ENCODE assay signal across 33 cellular contexts in genomic region chr10:90042075-90042474, GRCh38.
"Had no signal": no experiment of that assay in that cellular context is flagged by ENCODE, and none has a peak within 500 bp of the region (broad histone marks: within the 10 kb centered on the region; RNA-seq: fewer than 3 reads in every experiment).

No MANE protein-coding gene starts in this region.

- H3K36me3 Mint-ChIP-seq: activated CD4-positive, alpha-beta memory T cell treated with anti-CD3 and anti-CD28 coated beads for 36 hours; activated CD8-positive, alpha-beta memory T cell treated with anti-CD3 and anti-CD28 coated beads, Interleukin-2, amount 10 ng/mL, durations not matched to agents 7 days and 5 days; activated naive CD4-positive, alpha-beta T cell treated with anti-CD3 and anti-CD28 coated beads, Interleukin-2, amount 50 U/mL, for 24 hours; activated naive CD8-positive, alpha-beta T cell treated with anti-CD3 and anti-CD28 coated beads for 36 hours had no signal

- H3K27ac ChIP-seq: adrenal gland, body of pancreas, breast epithelium, cardiac muscle cell, esophagus muscularis mucosa, foreskin keratinocyte, gastrocnemius medialis had no signal

- H3K4me1 ChIP-seq: adrenal gland, body of pancreas, breast epithelium, esophagus muscularis mucosa, foreskin keratinocyte, gastrocnemius medialis had no signal

- H3K27ac Mint-ChIP-seq: activated CD4-positive, alpha-beta memory T cell treated with anti-CD3 and anti-CD28 coated beads for 36 hours; activated CD4-positive, alpha-beta T cell treated with anti-CD3 and anti-CD28 coated beads for 36 hours; activated CD4-positive, alpha-beta T cell treated with anti-CD3 and anti-CD28 coated beads, Interleukin-2, amount 10 ng/mL, durations not matched to agents 24 days and 14 days; activated CD8-positive, alpha-beta memory T cell treated with anti-CD3 and anti-CD28 coated beads, Interleukin-2, amount 10 ng/mL, durations not matched to agents 7 days and 5 days; activated CD8-positive, alpha-beta T cell treated with anti-CD3 and anti-CD28 coated beads, Interleukin-2, amount 10 ng/mL, durations not matched to agents 7 days and 5 days; activated naive CD4-positive, alpha-beta T cell treated with anti-CD3 and anti-CD28 coated beads for 36 hours; activated naive CD4-positive, alpha-beta T cell treated with anti-CD3 and anti-CD28 coated beads, Interleukin-2, amount 50 U/mL, for 24 hours; activated naive CD8-positive, alpha-beta T cell treated with anti-CD3 and anti-CD28 coated beads for 36 hours; activated naive CD8-positive, alpha-beta T cell treated with anti-CD3 and anti-CD28 coated beads, Interleukin-2, amount 50 U/mL, for 24 hours; activated T-helper 1 cell treated with anti-CD3 and anti-CD28 coated beads, Interleukin-12 subunit alpha, Interleukin-12 subunit beta, Interleukin-2, Interleukin-4 antibody, amounts not matched to agents 30 ng/mL and 10 ng/mL and 1 ng/mL, durations not matched to agents 14 hours and 24 hours and 36 hours; activated T-helper 2 cell treated with anti-CD3 and anti-CD28 coated beads, Interferon-gamma antibody, Interleukin-2, Interleukin-4, amounts not matched to agents 10 μg/mL and 5 μg/mL and 100 μg/mL, durations not matched to agents 14 hours and 24 hours and 36 hours; effector memory CD8-positive, alpha-beta T cell had no signal

- H3K4me3 Mint-ChIP-seq: activated CD4-positive, alpha-beta memory T cell treated with anti-CD3 and anti-CD28 coated beads for 36 hours; activated CD4-positive, alpha-beta T cell treated with anti-CD3 and anti-CD28 coated beads for 36 hours; activated CD4-positive, alpha-beta T cell treated with anti-CD3 and anti-CD28 coated beads, Interleukin-2, amount 10 ng/mL, durations not matched to agents 24 days and 14 days; activated CD8-positive, alpha-beta memory T cell treated with anti-CD3 and anti-CD28 coated beads, Interleukin-2, amount 10 ng/mL, durations not matched to agents 7 days and 5 days; activated CD8-positive, alpha-beta T cell treated with anti-CD3 and anti-CD28 coated beads, Interleukin-2, amount 10 ng/mL, durations not matched to agents 7 days and 5 days; activated naive CD4-positive, alpha-beta T cell treated with anti-CD3 and anti-CD28 coated beads for 36 hours; activated naive CD4-positive, alpha-beta T cell treated with anti-CD3 and anti-CD28 coated beads, Interleukin-2, amount 50 U/mL, for 24 hours; activated naive CD8-positive, alpha-beta T cell treated with anti-CD3 and anti-CD28 coated beads for 36 hours; activated naive CD8-positive, alpha-beta T cell treated with anti-CD3 and anti-CD28 coated beads, Interleukin-2, amount 50 U/mL, for 24 hours; activated T-helper 1 cell treated with anti-CD3 and anti-CD28 coated beads, Interleukin-12 subunit alpha, Interleukin-12 subunit beta, Interleukin-2, Interleukin-4 antibody, amounts not matched to agents 30 ng/mL and 10 ng/mL and 1 ng/mL, durations not matched to agents 14 hours and 24 hours and 36 hours; central memory CD8-positive, alpha-beta T cell; effector memory CD8-positive, alpha-beta T cell had no signal

- H3K9me3 Mint-ChIP-seq: activated CD4-positive, alpha-beta memory T cell treated with anti-CD3 and anti-CD28 coated beads for 36 hours; activated CD4-positive, alpha-beta T cell treated with anti-CD3 and anti-CD28 coated beads, Interleukin-2, amount 10 ng/mL, durations not matched to agents 24 days and 14 days; activated naive CD4-positive, alpha-beta T cell treated with anti-CD3 and anti-CD28 coated beads for 36 hours; activated naive CD4-positive, alpha-beta T cell treated with anti-CD3 and anti-CD28 coated beads, Interleukin-2, amount 50 U/mL, for 24 hours; activated naive CD8-positive, alpha-beta T cell treated with anti-CD3 and anti-CD28 coated beads for 36 hours; activated T-helper 1 cell treated with anti-CD3 and anti-CD28 coated beads, Interleukin-12 subunit alpha, Interleukin-12 subunit beta, Interleukin-2, Interleukin-4 antibody, amounts not matched to agents 30 ng/mL and 10 ng/mL and 1 ng/mL, durations not matched to agents 14 hours and 24 hours and 36 hours; activated T-helper 2 cell treated with anti-CD3 and anti-CD28 coated beads, Interferon-gamma antibody, Interleukin-2, Interleukin-4, amounts not matched to agents 10 μg/mL and 5 μg/mL and 100 μg/mL, durations not matched to agents 14 hours and 24 hours and 36 hours; central memory CD8-positive, alpha-beta T cell had no signal

- H3K27me3 Mint-ChIP-seq: activated CD4-positive, alpha-beta T cell treated with anti-CD3 and anti-CD28 coated beads for 36 hours; activated CD4-positive, alpha-beta T cell treated with anti-CD3 and anti-CD28 coated beads, Interleukin-2, amount 10 ng/mL, durations not matched to agents 24 days and 14 days; activated naive CD8-positive, alpha-beta T cell treated with anti-CD3 and anti-CD28 coated beads for 36 hours; activated naive CD8-positive, alpha-beta T cell treated with anti-CD3 and anti-CD28 coated beads, Interleukin-2, amount 50 U/mL, for 24 hours; central memory CD8-positive, alpha-beta T cell; effector memory CD8-positive, alpha-beta T cell had no signal

- ATAC-seq: activated CD4-positive, alpha-beta T cell treated with anti-CD3 and anti-CD28 coated beads for 36 hours; activated CD8-positive, alpha-beta memory T cell treated with anti-CD3 and anti-CD28 coated beads, Interleukin-2, amount 10 ng/mL, durations not matched to agents 7 days and 5 days; activated CD8-positive, alpha-beta T cell treated with anti-CD3 and anti-CD28 coated beads, Interleukin-2, amount 10 ng/mL, durations not matched to agents 7 days and 5 days; activated naive CD8-positive, alpha-beta T cell treated with anti-CD3 and anti-CD28 coated beads, Interleukin-2, amount 50 U/mL, for 24 hours; body of pancreas; effector memory CD8-positive, alpha-beta T cell; foreskin keratinocyte; gastrocnemius medialis had no signal

- H3K4me3 ChIP-seq: adrenal gland, body of pancreas, breast epithelium, cardiac muscle cell, esophagus muscularis mucosa, gastrocnemius medialis had no signal

- DNase-seq: activated CD4-positive, alpha-beta memory T cell treated with anti-CD3 and anti-CD28 coated beads for 36 hours; activated CD4-positive, alpha-beta T cell treated with anti-CD3 and anti-CD28 coated beads for 36 hours; activated CD4-positive, alpha-beta T cell treated with anti-CD3 and anti-CD28 coated beads, Interleukin-2, amount 10 ng/mL, durations not matched to agents 24 days and 14 days; activated CD4-positive, CD25-positive, alpha-beta regulatory T cell; activated CD4-positive, CD25-positive, alpha-beta regulatory T cell treated with anti-CD3 and anti-CD28 coated beads, Interleukin-2, amount 50 U/mL, for 72 hours; activated CD8-positive, alpha-beta memory T cell treated with anti-CD3 and anti-CD28 coated beads, Interleukin-2, amount 10 ng/mL, durations not matched to agents 7 days and 5 days; activated CD8-positive, alpha-beta memory T cell treated with anti-CD3 and anti-CD28 coated beads, Interleukin-2, amount 50 U/mL, for 4 hours; activated CD8-positive, alpha-beta T cell treated with anti-CD3 and anti-CD28 coated beads, Interleukin-2, amount 10 ng/mL, durations not matched to agents 7 days and 5 days; activated effector memory CD4-positive, alpha-beta T cell treated with anti-CD3 and anti-CD28 coated beads, Interleukin-2, amount 50 U/mL, for 16 hours; activated naive CD4-positive, alpha-beta T cell treated with anti-CD3 and anti-CD28 coated beads for 36 hours; activated naive CD8-positive, alpha-beta T cell treated with anti-CD3 and anti-CD28 coated beads for 36 hours; activated naive CD8-positive, alpha-beta T cell treated with anti-CD3 and anti-CD28 coated beads, Interleukin-2, amount 50 U/mL, for 24 hours; activated T-cell treated with anti-CD3 and anti-CD28 coated beads, Interleukin-2, amount 50 U/mL, for 1 hour; activated T-cell treated with anti-CD3 and anti-CD28 coated beads, Interleukin-2, amount 50 U/mL, for 48 hours; adrenal gland; amygdala; aorta; body of pancreas; cortex of kidney; dermis blood vessel endothelial cell; effector CD4-positive, alpha-beta T cell; effector memory CD8-positive, alpha-beta T cell; erythroblast; foreskin keratinocyte; gastrocnemius medialis; T-helper 2 cell had no signal

- H3K36me3 ChIP-seq: adrenal gland, breast epithelium, cardiac muscle cell, esophagus muscularis mucosa, gastrocnemius medialis had no signal

- H3K9me3 ChIP-seq: body of pancreas, breast epithelium, esophagus muscularis mucosa, gastrocnemius medialis had no signal

- H3K27me3 ChIP-seq: adrenal gland, body of pancreas, breast epithelium, cardiac muscle cell, esophagus muscularis mucosa, foreskin keratinocyte, gastrocnemius medialis had no signal

- H3K4me1 Mint-ChIP-seq: activated CD4-positive, alpha-beta T cell treated with anti-CD3 and anti-CD28 coated beads for 36 hours; activated CD4-positive, alpha-beta T cell treated with anti-CD3 and anti-CD28 coated beads, Interleukin-2, amount 10 ng/mL, durations not matched to agents 24 days and 14 days; activated CD8-positive, alpha-beta memory T cell treated with anti-CD3 and anti-CD28 coated beads, Interleukin-2, amount 10 ng/mL, durations not matched to agents 7 days and 5 days; activated naive CD4-positive, alpha-beta T cell treated with anti-CD3 and anti-CD28 coated beads, Interleukin-2, amount 50 U/mL, for 24 hours; activated naive CD8-positive, alpha-beta T cell treated with anti-CD3 and anti-CD28 coated beads for 36 hours; central memory CD8-positive, alpha-beta T cell had no signal
